ENCODE assay signal across 9 cellular contexts in the genomic region with DNA sequence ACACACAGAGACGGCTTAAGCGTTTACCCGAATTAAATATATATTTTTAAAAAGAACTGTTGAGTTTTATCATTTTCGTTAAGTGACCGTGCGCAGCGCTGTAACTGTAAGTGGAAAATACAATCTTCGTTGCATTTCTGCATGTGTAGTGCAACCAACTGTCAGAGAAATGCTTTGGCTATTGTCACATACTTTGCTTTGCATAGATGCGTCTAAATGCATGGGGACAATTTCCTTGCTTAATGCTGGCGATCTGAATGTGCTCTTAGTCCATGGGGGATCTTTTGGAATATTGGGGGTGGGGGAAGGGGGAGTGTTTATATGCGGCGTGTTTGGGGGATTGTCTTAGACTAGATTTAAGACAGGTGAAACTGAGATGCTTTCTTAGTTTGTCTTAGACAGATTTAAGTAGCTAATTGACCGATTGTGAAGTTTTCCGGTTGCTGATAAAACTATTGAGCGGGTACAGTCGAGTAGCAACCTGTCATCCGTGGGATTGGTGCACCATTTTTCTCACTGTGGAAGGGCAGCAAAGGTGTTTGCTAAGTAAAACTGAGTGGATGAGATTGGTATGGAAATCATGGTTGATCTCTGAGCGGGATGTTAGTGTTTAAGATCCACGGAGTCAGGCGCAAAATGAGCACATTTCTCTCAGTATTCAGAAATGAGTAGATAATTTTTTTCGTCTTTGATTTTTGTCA. TPM values are rescaled to one million over a fixed set of nuclear protein-coding genes. Genes with fewer than 3 reads are reported as not detected.
DNase-seq lines count a peak whose midpoint lies in the region; ATAC-seq and TF ChIP-seq lines count a peak whose summit lies in the region.
"Had no signal": no experiment of that assay in that cellular context is flagged by ENCODE, and none has a peak within 500 bp of the region (broad histone marks: within the 10 kb centered on the region; RNA-seq: fewer than 3 reads in every experiment).

No MANE protein-coding gene starts in this region.

- WGBS in ectodermal cell, 2 experiments = 0 to 1% methylated on average over 18 to 21 of the region's 21 CpGs

- no peaks in the 10 kb centered on the region for H3K79me2 ChIP-seq in ACC112 (ENCODE audit: control insufficient read depth, insufficient read depth, low read length, unreplicated experiment)
- no peaks in the 10 kb centered on the region for H3K79me2 ChIP-seq in MM.1S (ENCODE audit: low read length)

- H3K9me3 ChIP-seq in MM.1S (replicated peaks; ENCODE audit: insufficient read depth, low read length) = no peaks in the 10 kb centered on the region
- no peaks in the 10 kb centered on the region for H3K9me3 ChIP-seq in ectodermal cell (ENCODE audit: control insufficient read depth, low read length)

- no peaks in the 10 kb centered on the region for H3K9me3 Mint-ChIP-seq in nephron

- no peaks in the 10 kb centered on the region for H3K36me3 Mint-ChIP-seq in nephron (ENCODE audit: low read depth)

- H3K27me3 Mint-ChIP-seq in nephron (ENCODE audit: low read depth) = peaks cover 71% of the 10 kb centered on the region

- H3K9ac ChIP-seq in MM.1S (ENCODE audit: low read length) = no peak overlapping the region

- peak overlapping the region; percentile 77 for H3K4me2 ChIP-seq in MM.1S (ENCODE audit: low read depth, low read length)

- no peaks in the 10 kb centered on the region for H3K36me3 ChIP-seq in ACC112 (ENCODE audit: insufficient read depth, low read length)
- H3K36me3 ChIP-seq in MM.1S (replicated peaks; ENCODE audit: insufficient read depth, low read length) = no peaks in the 10 kb centered on the region
- no peaks in the 10 kb centered on the region for H3K36me3 ChIP-seq in ectodermal cell (ENCODE audit: control insufficient read depth, insufficient read depth, low read length)

- peaks cover 11% of the 10 kb centered on the region for H3K4me1 ChIP-seq in ACC112 (ENCODE audit: control insufficient read depth, insufficient read depth, low read length, unreplicated experiment)
- 0 out of 2 replicates have a peak, but pooled peaks cover 4% of the 10 kb centered on the region for H3K4me1 ChIP-seq in MM.1S (ENCODE audit: low read length)
- no peaks in the 10 kb centered on the region for H3K4me1 ChIP-seq in ectodermal cell (ENCODE audit: control insufficient read depth, insufficient read depth, low read length)

- peaks cover 75% of the 10 kb centered on the region for H3K27me3 ChIP-seq in ACC112 (ENCODE audit: insufficient read depth, low read length)
- H3K27me3 ChIP-seq in MM.1S (replicated peaks; ENCODE audit: insufficient read depth, low read length) = 0 out of 2 replicates have a peak, but pooled peaks cover 10% of the 10 kb centered on the region
- H3K27me3 ChIP-seq in ectodermal cell (ENCODE audit: control insufficient read depth, insufficient read depth, low read length, poor library complexity, severe bottlenecking) = peaks cover 43% of the 10 kb centered on the region

- peaks cover 35% of the 10 kb centered on the region for H3K4me1 Mint-ChIP-seq in nephron

- H3F3A ChIP-seq in MM.1S (ENCODE audit: insufficient read depth, low read length) = no peaks in the 10 kb centered on the region

- peak overlapping the region; percentile 87 to 91 (median 88) for H3K4me3 Mint-ChIP-seq in nephron

- H3K27ac ChIP-seq in ACC112 (ENCODE audit: low read depth, low read length) (no peak overlapping the region), MM.1S (ENCODE audit: low read length) (no peak overlapping the region), ectodermal cell (ENCODE audit: insufficient read depth, low read depth, low read length, poor library complexity, severe bottlenecking) (peak overlapping the region; percentile 37)

- H4K20me1 ChIP-seq in MM.1S (ENCODE audit: insufficient read depth, low read length) = no peaks in the 10 kb centered on the region

- TF ChIP-seq CTCF in MM.1S (IDR thresholded peaks at IDR 0.05; ENCODE audit: low read length) (no peak), nephron (IDR thresholded peaks at IDR 0.05; ENCODE audit: unreplicated experiment in 3 of 3) (no peak)

- H3K4me3 ChIP-seq in ACC112 (ENCODE audit: low read depth, low read length) (peak overlapping the region; percentile 74), MM.1S (ENCODE audit: low read length) (peak overlapping the region; percentile 54), ectodermal cell (ENCODE audit: insufficient read depth, low read depth, low read length) (peak overlapping the region; percentile 60)

- H3K27ac Mint-ChIP-seq in nephron = peak overlapping the region; percentile 60 to 87 (median 68)

- H2AFZ ChIP-seq in ACC112 (ENCODE audit: low read length, unreplicated experiment) (no peak overlapping the region), MM.1S (ENCODE audit: low read length) (peak overlapping the region; percentile 46)

- ATAC-seq in GM19023 (IDR thresholded peaks at IDR 0.05; ENCODE audit: unreplicated experiment) (no peak), HG03439 (IDR thresholded peaks at IDR 0.05; ENCODE audit: unreplicated experiment) (no peak), HG03175 (IDR thresholded peaks at IDR 0.05; ENCODE audit: unreplicated experiment) (no peak)

- DNase-seq in MM.1S = peak; percentile 13
- DNase-seq in NOMO-1 (lab: John Stamatoyannopoulos, UW; ENCODE audit: unreplicated experiment in 2 of 2) = no peak
- DNase-seq: activated T-cell treated with anti-CD3 and anti-CD28 coated beads, Interleukin-2, amount 50 U/mL, for 48 hours had no signal

- H3K9me2 ChIP-seq in MM.1S (replicated peaks; ENCODE audit: insufficient read depth, low read length) = no peaks in the 10 kb centered on the region

RNA-seq across cellular contexts. Expression of a gene that starts 0.5 kb away (rescaled TPM):
- polyA plus RNA-seq in ectodermal cell (2013, experiment 1 of 4) = 63.0 TPM
- polyA plus RNA-seq in ectodermal cell (2013, experiment 2 of 4) = 98.1 TPM
- 57.3 TPM for polyA plus RNA-seq in ectodermal cell (2013, experiment 3 of 4)
- 70.7 TPM for polyA plus RNA-seq in ectodermal cell (2013, experiment 4 of 4)

RNA-seq across cellular contexts. Expression of a gene that starts 22.7 kb away (rescaled TPM):
- polyA plus RNA-seq in ectodermal cell (2013, experiment 1 of 4) = 0.37 TPM
- 0.39 TPM for polyA plus RNA-seq in ectodermal cell (2013, experiment 2 of 4)
- polyA plus RNA-seq in ectodermal cell (2013, experiment 3 of 4) = 0.32 TPM
- polyA plus RNA-seq in ectodermal cell (2013, experiment 4 of 4) = 0.24 TPM
